Comparison of ENCODE assay signal across 1 cellular context in genomic region chr16:90047714-90048346, GRCh38.
TF ChIP-seq lines count a peak whose summit lies in the region.

No MANE protein-coding gene starts in this region.

TF ChIP-seq in IMR-90, 13 proteins besides CTCF, POLR2A, EP300 and RAD21 (continued from another document):
- no peak for TF ChIP-seq SMC3 (IDR thresholded peaks at IDR 0.05; ENCODE audit: low read depth, low read length)
- TF ChIP-seq MXI1 (IDR thresholded peaks at IDR 0.05; ENCODE audit: borderline replicate concordance, low read depth, low read length): no peak
- TF ChIP-seq RFX5 (IDR thresholded peaks at IDR 0.05; ENCODE audit: low read depth, low read length): no peak
- no peak for TF ChIP-seq BHLHE40 (IDR thresholded peaks at IDR 0.05; ENCODE audit: low read depth, low read length)
TF ChIP-seq in IMR-90: peak in this region for 0.
